26 cellular contexts compared by ENCODE assay signal in genomic region chr7:121103091-121103490, GRCh38.
A peak's percentile ranks its signal among the peaks of the same experiment; 100 is the strongest.
DNase-seq lines count a peak whose midpoint lies in the region; ATAC-seq, FAIRE-seq and TF ChIP-seq lines count a peak whose summit lies in the region.
"Had no signal": no experiment of that assay in that cellular context is flagged by ENCODE, and none has a peak within 500 bp of the region (broad histone marks: within the 10 kb centered on the region; RNA-seq: fewer than 3 reads in every experiment).

No MANE protein-coding gene starts in this region.

- H3K9me3 ChIP-seq in HEK293 (ENCODE audit: control insufficient read depth, insufficient read depth, low read depth, low read length) (no peaks in the 10 kb centered on the region), H1 (ENCODE audit: insufficient read depth in 2 of 2, low read depth in 1 of 2, low read length in 1 of 2) (no peaks in the 10 kb centered on the region), trophoblast cell (ENCODE audit: insufficient read depth, low read depth, low read length) (no peaks in the 10 kb centered on the region), WERI-Rb-1 (ENCODE audit: severe bottlenecking) (no peaks in the 10 kb centered on the region)
- H3K9me3 ChIP-seq: BLaER1 treated with 17β-estradiol and CSF1 and Interleukin-3, amounts not matched to agents 10 nM and 100 nM; Caco-2 had no signal

- peaks cover 26% of the 10 kb centered on the region for H3K4me1 Mint-ChIP-seq in GM23338
- H3K4me1 Mint-ChIP-seq: CD4-positive, alpha-beta memory T cell had no signal

- ATAC-seq in GM23338 = no peak
- ATAC-seq in HG02588 (IDR thresholded peaks at IDR 0.05; ENCODE audit: unreplicated experiment) = no peak
- ATAC-seq: HepG2 had no signal

- H3F3A ChIP-seq in GM23338 (replicated peaks; ENCODE audit: low read depth) = no peaks in the 10 kb centered on the region

- no peak for TF ChIP-seq POLR2A in H1 (IDR thresholded peaks at IDR 0.05; ENCODE audit: control extremely low read depth in 1 of 2, low read depth in 2 of 2, low read length in 2 of 2)

- no peaks in the 10 kb centered on the region for H3K9me2 ChIP-seq in GM23338 (ENCODE audit: insufficient read depth)

- H4K91ac ChIP-seq in H1 (replicated peaks; ENCODE audit: insufficient read length, low read length) = no peak overlapping the region
- H4K91ac ChIP-seq in trophoblast cell (ENCODE audit: low read depth, low read length) = no peak overlapping the region

- TF ChIP-seq RAD21 in H1 (IDR thresholded peaks at IDR 0.05 in 1 of 2, conservative IDR thresholded peaks at IDR 0.05 in 1 of 2; ENCODE audit: low read depth in 2 of 2, low read length in 2 of 2) = no peak

- H4K20me1 ChIP-seq in GM23338 (replicated peaks; ENCODE audit: insufficient read depth) = no peaks in the 10 kb centered on the region
- no peaks in the 10 kb centered on the region for H4K20me1 ChIP-seq in H1 (replicated peaks in 1 of 2; ENCODE audit: control insufficient read depth in 1 of 2, insufficient read depth in 2 of 2, low read length in 2 of 2)
- H4K20me1 ChIP-seq: BLaER1 treated with 17β-estradiol and CSF1 and Interleukin-3, amounts not matched to agents 10 nM and 100 nM had no signal

- no peaks in the 10 kb centered on the region for H3K27me3 ChIP-seq in GM23338 (ENCODE audit: insufficient read depth)
- H3K27me3 ChIP-seq in H1 (replicated peaks in 1 of 4; ENCODE audit: control insufficient read depth in 3 of 4, extremely low read depth in 1 of 4, insufficient read depth in 3 of 4, low read length in 3 of 4) = no peaks in the 10 kb centered on the region
- no peaks in the 10 kb centered on the region for H3K27me3 ChIP-seq in trophoblast cell (ENCODE audit: insufficient read depth, low read length)
- H3K27me3 ChIP-seq in WERI-Rb-1 (ENCODE audit: insufficient read depth, low read depth, severe bottlenecking) = no peaks in the 10 kb centered on the region
- H3K27me3 ChIP-seq: BLaER1 treated with 17β-estradiol and CSF1 and Interleukin-3, amounts not matched to agents 10 nM and 100 nM had no signal

- H3K4ac ChIP-seq in H1 (replicated peaks; ENCODE audit: insufficient read length, low read depth, low read length) (no peak overlapping the region), trophoblast cell (ENCODE audit: low read depth, low read length) (no peak overlapping the region)

- no peak overlapping the region for H2BK20ac ChIP-seq in H1 (ENCODE audit: low read length)

- POLR2A ChIA-PET in HEK293 (lab: Yijun Ruan, JAX) = no interaction called here
- POLR2A ChIA-PET in H1 (lab: Charles Lee; ENCODE audit: partially characterized antibody) = interaction anchor here (0.7 to 1.2 kb wide), 4 partner anchors 11 to 1651 kb away, joined by 3 to 4 read pairs (median 4); no protein-coding TSS in a partner anchor

- H3K36me3 ChIP-seq in GM23338 (ENCODE audit: insufficient read depth) = no peaks in the 10 kb centered on the region
- H3K36me3 ChIP-seq in HEK293 (ENCODE audit: control insufficient read depth in 2 of 2, insufficient read depth in 1 of 2, low read length in 2 of 2) = no peaks in the 10 kb centered on the region
- H3K36me3 ChIP-seq in H1 (ENCODE audit: control insufficient read depth in 2 of 4, insufficient read depth in 4 of 4, low read length in 3 of 4) = no peaks in the 10 kb centered on the region
- no peaks in the 10 kb centered on the region for H3K36me3 ChIP-seq in trophoblast cell (ENCODE audit: control insufficient read depth in 1 of 2, insufficient read depth in 2 of 2, low read length in 2 of 2)
- H3K36me3 ChIP-seq in WERI-Rb-1 = no peaks in the 10 kb centered on the region
- H3K36me3 ChIP-seq: BLaER1 treated with 17β-estradiol and CSF1 and Interleukin-3, amounts not matched to agents 10 nM and 100 nM had no signal

- FAIRE-seq in H1 (lab: Jason Lieb, UNC) = no peak
- FAIRE-seq: G401.6, GM12892, GM18507, HepG2 had no signal

- H3K23ac ChIP-seq in H1 (ENCODE audit: insufficient read length) (no peak overlapping the region), trophoblast cell (ENCODE audit: low read length) (no peak overlapping the region)

- H3K4me1 ChIP-seq in GM23338 (ENCODE audit: insufficient read depth) (peaks cover 19% of the 10 kb centered on the region), HEK293 (ENCODE audit: control insufficient read depth, insufficient read depth, low read length) (peaks cover 6% of the 10 kb centered on the region), H1 (replicated peaks in 1 of 4; ENCODE audit: control insufficient read depth in 3 of 4, insufficient read depth in 4 of 4, low read length in 3 of 4) (peaks cover 3 to 18% (median 6%) of the 10 kb centered on the region in 4 experiments; a peak in 5 of 7 replicates), trophoblast cell (ENCODE audit: control insufficient read depth in 1 of 2, insufficient read depth in 2 of 2, low read length in 2 of 2) (peaks cover 0 to 3% of the 10 kb centered on the region in 2 experiments)
- H3K4me1 ChIP-seq: BLaER1 treated with 17β-estradiol and CSF1 and Interleukin-3, amounts not matched to agents 10 nM and 100 nM had no signal

- H3K27ac Mint-ChIP-seq in GM23338 = no peak overlapping the region

- CTCF ChIA-PET in HEK293 (lab: Yijun Ruan, JAX) (interaction anchor here (1.3 to 2.4 kb wide), 4 partner anchors 13 to 297 kb away, joined by 3 to 9 read pairs (median 4); no protein-coding TSS in a partner anchor), H1 (lab: Charles Lee; ENCODE audit: partially characterized antibody) (interaction anchor here (0.8 to 7.6 kb wide), 3 partner anchors 12 to 283 kb away, joined by 3 to 86 read pairs (median 4); partner anchors contain the start of gene CPED1)

- H4K8ac ChIP-seq in H1 (ENCODE audit: extremely low read depth, insufficient read depth, low read length) (no peak overlapping the region), trophoblast cell (ENCODE audit: low read depth, low read length) (no peak overlapping the region)

- H2BK5ac ChIP-seq in H1 (ENCODE audit: low read depth, low read length) (no peak overlapping the region), trophoblast cell (ENCODE audit: low read depth, low read length, poor library complexity) (no peak overlapping the region)

- no peak overlapping the region for H2BK15ac ChIP-seq in H1 (ENCODE audit: low read length)

- no peak overlapping the region for H3K27ac ChIP-seq in GM23338 (ENCODE audit: low read depth)
- H3K27ac ChIP-seq in HEK293 (ENCODE audit: extremely low read depth, low read depth, low read length) = no peak overlapping the region
- no peak overlapping the region for H3K27ac ChIP-seq in H1 (ENCODE audit: low read depth, low read length)
- H3K27ac ChIP-seq in trophoblast cell (ENCODE audit: low read depth, low read length) = no peak overlapping the region
- H3K27ac ChIP-seq in WERI-Rb-1 = no peak overlapping the region
- H3K27ac ChIP-seq: BLaER1 treated with 17β-estradiol and CSF1 and Interleukin-3, amounts not matched to agents 10 nM and 100 nM; HL-60; SK-N-MC had no signal

- H3K18ac ChIP-seq in H1 (ENCODE audit: extremely low read depth, low read length) (no peak overlapping the region), trophoblast cell (ENCODE audit: low read length) (no peak overlapping the region)

- H3K79me1 ChIP-seq in H1 (ENCODE audit: low read depth, low read length) = no peaks in the 10 kb centered on the region
- H3K79me1 ChIP-seq in trophoblast cell (ENCODE audit: low read length) = no peaks in the 10 kb centered on the region

- peak overlapping the region; percentile 31 for H3K4me2 ChIP-seq in GM23338
- H3K4me2 ChIP-seq in H1 (ENCODE audit: insufficient read depth in 1 of 2, low read depth in 2 of 2, low read length in 2 of 2) = peak overlapping the region in 1 of 2 experiments; percentile 38; a peak in 1 of 4 replicates
- no peak overlapping the region for H3K4me2 ChIP-seq in trophoblast cell (ENCODE audit: low read length)
- H3K4me2 ChIP-seq: BLaER1 treated with 17β-estradiol and CSF1 and Interleukin-3, amounts not matched to agents 10 nM and 100 nM had no signal

- no peaks in the 10 kb centered on the region; the same call in 2 of the 3 replicates for H3K36me3 Mint-ChIP-seq in GM23338 (ENCODE audit: low read depth)
- H3K36me3 Mint-ChIP-seq: CD4-positive, alpha-beta memory T cell had no signal

- H3K14ac ChIP-seq in H1 (ENCODE audit: insufficient read length) (no peak overlapping the region), trophoblast cell (ENCODE audit: low read length) (no peak overlapping the region)

- H2AFZ ChIP-seq in GM23338 (0 out of 2 replicates have a peak overlapping the region, but pooled peaks have one; percentile 0), H1 (ENCODE audit: low read length) (peak overlapping the region; percentile 36; the same call in 1 of the 2 replicates), trophoblast cell (ENCODE audit: insufficient read depth, low read length, poor library complexity) (no peak overlapping the region)

- H3K27me3 Mint-ChIP-seq in GM23338 (ENCODE audit: insufficient read depth, low read depth, poor library complexity) = no peaks in the 10 kb centered on the region

- DNase-seq in GM23338 (ENCODE audit: low spot score) = no peak
- DNase-seq in H1 (ENCODE audit: low read depth in 1 of 2, low spot score in 2 of 2) = no peak
- peak; percentile 11 to 64 for DNase-seq in trophoblast cell
- no peak for DNase-seq in WERI-Rb-1
- DNase-seq in retina = no peak
- DNase-seq: CD4-positive, alpha-beta memory T cell; HFFc6; KBM-7; MM.1S; NCI-H1048; NCI-H1417 treated with DMSO at 0.1 percent for 48 hours; NCI-H187; NCI-H446; NCI-H526; OCI-M1; SHP77 treated with DMSO at 0.1 percent for 48 hours had no signal

- WGBS in H1 (ENCODE audit: extremely low coverage in 1 of 2, insufficient coverage in 1 of 2, insufficient read length in 1 of 2, insufficient replicate concordance in 2 of 2, low coverage in 1 of 2, low lambda C conversion rate in 2 of 2, missing lambda C conversion rate in 1 of 2), 2 experiments = 79% methylated on average over 2 of the region's 2 CpGs; no CpG with 5 or more reads in 1 of the 2 experiments
- no CpG with 5 or more reads among the region's 2 CpGs for WGBS in trophoblast cell (ENCODE audit: extremely low coverage, insufficient coverage, insufficient read length)

- H2AK5ac ChIP-seq in H1 (ENCODE audit: low read depth, low read length) (no peak overlapping the region), trophoblast cell (ENCODE audit: low read length) (no peak overlapping the region)

- H4K5ac ChIP-seq in H1 (ENCODE audit: insufficient read length, low read depth, low read length) = no peak overlapping the region

- H3K9me3 Mint-ChIP-seq in GM23338 = no peaks in the 10 kb centered on the region; the same call in 2 of the 3 replicates
- H3K9me3 Mint-ChIP-seq: CD4-positive, alpha-beta memory T cell; HFFc6 had no signal

- no peak for TF ChIP-seq EP300 in H1 (IDR thresholded peaks at IDR 0.05; ENCODE audit: borderline replicate concordance in 1 of 2, low read depth in 2 of 2, low read length in 2 of 2)

- H3K56ac ChIP-seq in H1 (replicated peaks; ENCODE audit: insufficient read length, low read depth, low read length) = no peak overlapping the region

- H4K12ac ChIP-seq in trophoblast cell (ENCODE audit: low read depth, low read length) = no peak overlapping the region

- no peaks in the 10 kb centered on the region for H3K23me2 ChIP-seq in H1 (ENCODE audit: low read depth, low read length)

- H2BK12ac ChIP-seq in H1 (ENCODE audit: low read depth, low read length) (no peak overlapping the region; the same call in 1 of the 2 replicates), trophoblast cell (ENCODE audit: low read length) (no peak overlapping the region)

- no peak overlapping the region for H2BK120ac ChIP-seq in H1 (replicated peaks; ENCODE audit: low read depth, low read length)
- no peak overlapping the region for H2BK120ac ChIP-seq in trophoblast cell (ENCODE audit: insufficient read depth, low read length, poor library complexity)

- H3K4me3 ChIP-seq in GM23338 (no peak overlapping the region), HEK293 (ENCODE audit: low read depth, low read length) (no peak overlapping the region), H1 (ENCODE audit: extremely low read depth in 1 of 4, insufficient read depth in 2 of 4, low read depth in 3 of 4, low read length in 4 of 4) (no peak overlapping the region; a peak in 1 of 8 replicates), trophoblast cell (ENCODE audit: low read depth, low read length) (no peak overlapping the region), WERI-Rb-1 (ENCODE audit: low read depth, low read length) (no peak overlapping the region)
- H3K4me3 ChIP-seq: BLaER1 treated with 17β-estradiol and CSF1 and Interleukin-3, amounts not matched to agents 10 nM and 100 nM; SK-N-MC had no signal

- no peak overlapping the region for H3K9ac ChIP-seq in H1 (replicated peaks in 1 of 4; ENCODE audit: extremely low read depth in 1 of 4, low read depth in 3 of 4, low read length in 3 of 4)
- H3K9ac ChIP-seq in trophoblast cell (ENCODE audit: low read length) = no peak overlapping the region
- H3K9ac ChIP-seq: BLaER1 treated with 17β-estradiol and CSF1 and Interleukin-3, amounts not matched to agents 10 nM and 100 nM had no signal

- H3K79me2 ChIP-seq in GM23338 (replicated peaks; ENCODE audit: insufficient read depth) = no peaks in the 10 kb centered on the region
- H3K79me2 ChIP-seq in H1 (ENCODE audit: control insufficient read depth in 1 of 2, insufficient read depth in 2 of 2, low read length in 2 of 2) = no peaks in the 10 kb centered on the region
- no peaks in the 10 kb centered on the region for H3K79me2 ChIP-seq in trophoblast cell (ENCODE audit: control insufficient read depth, insufficient read depth, low read length, poor library complexity)

- H3K4me3 Mint-ChIP-seq in GM23338 = no peak overlapping the region
- H3K4me3 Mint-ChIP-seq: CD4-positive, alpha-beta memory T cell; HFFc6 had no signal

- TF ChIP-seq CTCF in GM23338 (conservative IDR thresholded peaks at IDR 0.05; ENCODE audit: low read depth in 2 of 2) = no peak
- TF ChIP-seq CTCF in HEK293 (tag by site-specific recombination; IDR thresholded peaks at IDR 0.05) = no peak
- TF ChIP-seq CTCF in H1 (IDR thresholded peaks at IDR 0.05; ENCODE audit: control extremely low read depth in 1 of 3, insufficient read depth in 1 of 3, low read depth in 1 of 3, low read length in 3 of 3) = no peak
- TF ChIP-seq CTCF in WERI-Rb-1 (IDR thresholded peaks at IDR 0.05; ENCODE audit: low read depth, low read length) = no peak

Comparison
In these comparisons a context has a peak if more than half of its experiments do, and no peak if none do; other contexts are left out.
1. DNase-seq: peak in trophoblast cell (2 of 2); none in GM23338 (single experiment), H1 (0 of 2), WERI-Rb-1 (single experiment) and retina (single experiment).